28 cellular contexts compared by ENCODE assay signal in the genomic region with DNA sequence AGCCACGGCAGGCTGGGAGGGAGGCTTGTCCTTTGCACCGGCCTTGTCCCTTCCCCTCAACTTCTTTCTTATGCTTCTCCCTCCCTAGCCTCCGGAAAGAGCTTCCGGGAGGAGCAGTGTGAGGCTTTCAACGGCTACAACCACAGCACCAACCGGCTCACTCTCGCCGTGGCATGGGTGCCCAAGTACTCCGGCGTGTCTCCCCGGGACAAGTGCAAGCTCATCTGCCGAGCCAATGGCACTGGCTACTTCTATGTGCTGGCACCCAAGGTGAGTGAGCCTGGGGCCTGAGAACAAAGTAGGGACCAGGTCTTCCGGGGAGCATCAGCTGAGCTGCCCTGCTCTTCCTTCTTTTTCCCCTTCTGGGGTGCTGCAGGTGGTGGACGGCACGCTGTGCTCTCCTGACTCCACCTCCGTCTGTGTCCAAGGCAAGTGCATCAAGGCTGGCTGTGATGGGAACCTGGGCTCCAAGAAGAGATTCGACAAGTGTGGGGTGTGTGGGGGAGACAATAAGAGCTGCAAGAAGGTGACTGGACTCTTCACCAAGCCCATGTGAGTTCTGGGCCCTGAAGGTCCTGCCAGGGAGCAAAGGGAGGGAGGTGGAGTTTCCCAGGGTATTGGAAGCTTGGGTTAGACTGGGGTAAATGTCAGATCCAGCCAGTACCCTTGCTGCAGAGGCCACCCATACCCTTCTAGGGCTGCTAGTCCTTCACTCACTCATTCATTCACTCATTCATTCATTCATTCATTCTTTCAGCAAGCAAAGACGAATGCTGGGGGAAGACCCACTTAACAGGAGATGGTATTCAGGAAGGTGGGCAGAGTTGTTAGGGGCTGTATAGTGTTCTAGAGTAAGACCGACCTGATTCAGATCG. TPM values are rescaled to one million over a fixed set of nuclear protein-coding genes. Genes with fewer than 3 reads are reported as not detected.
"Had no signal": no experiment of that assay in that cellular context is flagged by ENCODE, and none has a peak within 500 bp of the region (broad histone marks: within the 10 kb centered on the region; RNA-seq: fewer than 3 reads in every experiment).

No MANE protein-coding gene starts in this region.

- H3K9ac ChIP-seq: SK-N-SH had no signal

- H3K36me3 ChIP-seq: brain microvascular endothelial cell, SJCRH30 had no signal

- H3K36me3 Mint-ChIP-seq: activated naive CD4-positive, alpha-beta T cell treated with anti-CD3 and anti-CD28 coated beads, Interleukin-2, amount 50 U/mL, for 24 hours had no signal

- H3K9me3 ChIP-seq: Peyer's patch, SJCRH30, SK-N-SH had no signal

- H3K4me3 Mint-ChIP-seq: activated CD4-positive, alpha-beta memory T cell treated with anti-CD3 and anti-CD28 coated beads, Interleukin-2, amount 10 ng/mL, durations not matched to agents 7 days and 5 days; activated CD4-positive, alpha-beta T cell treated with anti-CD3 and anti-CD28 coated beads for 36 hours; activated naive CD4-positive, alpha-beta T cell treated with anti-CD3 and anti-CD28 coated beads, Interleukin-2, amount 50 U/mL, for 24 hours had no signal

- H3K9me3 Mint-ChIP-seq: activated CD4-positive, alpha-beta memory T cell treated with anti-CD3 and anti-CD28 coated beads, Interleukin-2, amount 10 ng/mL, durations not matched to agents 7 days and 5 days; activated naive CD4-positive, alpha-beta T cell treated with anti-CD3 and anti-CD28 coated beads, Interleukin-2, amount 50 U/mL, for 24 hours had no signal

- DNase-seq: activated CD4-positive, alpha-beta memory T cell treated with anti-CD3 and anti-CD28 coated beads, Interleukin-2, amount 10 ng/mL, durations not matched to agents 7 days and 5 days; activated CD4-positive, alpha-beta T cell treated with anti-CD3 and anti-CD28 coated beads for 36 hours; activated CD4-positive, alpha-beta T cell treated with anti-CD3 and anti-CD28 coated beads, Interleukin-2, amount 50 U/mL, for 1 hour; activated CD8-positive, alpha-beta memory T cell treated with anti-CD3 and anti-CD28 coated beads, Interleukin-2, amount 50 U/mL, for 4 hours; activated T-cell treated with anti-CD3 and anti-CD28 coated beads, Interleukin-2, amount 50 U/mL, for 1 hour; amygdala; brain microvascular endothelial cell; Karpas-422; MM.1S; NCI-H1105; NCI-H1436; NCI-H1694 treated with DMSO at 0.1 percent for 48 hours; NCI-H2029 treated with DMSO at 0.1 percent for 48 hours; NCI-H345; NCI-H510A; NCI-H526 treated with DMSO at 0.1 percent for 48 hours; NCI-H82; OCI-M1; Peyer's patch; Right ventricle myocardium superior; SJCRH30; SK-N-SH; T-helper 1 cell had no signal

- ATAC-seq: activated CD4-positive, alpha-beta T cell treated with anti-CD3 and anti-CD28 coated beads for 36 hours had no signal

- H3K4me1 Mint-ChIP-seq: activated CD4-positive, alpha-beta memory T cell treated with anti-CD3 and anti-CD28 coated beads, Interleukin-2, amount 10 ng/mL, durations not matched to agents 7 days and 5 days; activated CD4-positive, alpha-beta T cell treated with anti-CD3 and anti-CD28 coated beads for 36 hours; activated naive CD4-positive, alpha-beta T cell treated with anti-CD3 and anti-CD28 coated beads, Interleukin-2, amount 50 U/mL, for 24 hours had no signal

- H3K4me3 ChIP-seq: cardiac muscle cell, Peyer's patch, SJCRH30 had no signal

- H3K27me3 Mint-ChIP-seq: activated CD4-positive, alpha-beta memory T cell treated with anti-CD3 and anti-CD28 coated beads, Interleukin-2, amount 10 ng/mL, durations not matched to agents 7 days and 5 days; activated CD4-positive, alpha-beta T cell treated with anti-CD3 and anti-CD28 coated beads for 36 hours; activated naive CD4-positive, alpha-beta T cell treated with anti-CD3 and anti-CD28 coated beads, Interleukin-2, amount 50 U/mL, for 24 hours had no signal

- H3K27ac Mint-ChIP-seq: activated CD4-positive, alpha-beta memory T cell treated with anti-CD3 and anti-CD28 coated beads, Interleukin-2, amount 10 ng/mL, durations not matched to agents 7 days and 5 days; activated CD4-positive, alpha-beta T cell treated with anti-CD3 and anti-CD28 coated beads for 36 hours; activated naive CD4-positive, alpha-beta T cell treated with anti-CD3 and anti-CD28 coated beads, Interleukin-2, amount 50 U/mL, for 24 hours had no signal

- H3K4me2 ChIP-seq: SK-N-SH had no signal

- H3K4me1 ChIP-seq: Peyer's patch, SJCRH30 had no signal

- H3K27ac ChIP-seq: brain microvascular endothelial cell, cardiac muscle cell, Peyer's patch, RWPE1, SJCRH30, VCaP had no signal

- H3K27me3 ChIP-seq: brain microvascular endothelial cell, cardiac muscle cell, Peyer's patch, SJCRH30 had no signal

RNA-seq across cellular contexts. Expression of a gene that starts 22.6 kb away (rescaled TPM):
- total RNA-seq: activated CD4-positive, alpha-beta memory T cell treated with anti-CD3 and anti-CD28 coated beads, Interleukin-2, amount 10 ng/mL, durations not matched to agents 7 days and 5 days; activated CD4-positive, alpha-beta T cell treated with anti-CD3 and anti-CD28 coated beads for 36 hours had no signal

RNA-seq across cellular contexts. Expression of a gene that starts 42.7 kb away (rescaled TPM):
- total RNA-seq: activated CD4-positive, alpha-beta memory T cell treated with anti-CD3 and anti-CD28 coated beads, Interleukin-2, amount 10 ng/mL, durations not matched to agents 7 days and 5 days; activated CD4-positive, alpha-beta T cell treated with anti-CD3 and anti-CD28 coated beads for 36 hours; SJCRH30; T-helper 2 cell treated with Interferon-gamma antibody and Interleukin-4, amounts not matched to agents 100 ng/mL and 5 ng/mL, for 36 hours had no signal
- polyA plus RNA-seq: SK-N-SH had no signal
